In genomic region chr10:88979603-88980002, GRCh38 we compare ENCODE assay signal across 2 cellular contexts.
TF ChIP-seq lines count a peak whose summit lies in the region.

No MANE protein-coding gene starts in this region.

TF ChIP-seq in liver, 16 proteins besides CTCF, POLR2A, EP300 and RAD21:
- TF ChIP-seq GABPA (IDR thresholded peaks at IDR 0.05 in 1 of 2, conservative IDR thresholded peaks at IDR 0.05 in 1 of 2): no peak
- TF ChIP-seq FOXA2 (IDR thresholded peaks at IDR 0.05): no peak
- no peak for TF ChIP-seq FOXA1 (IDR thresholded peaks at IDR 0.05)
- TF ChIP-seq HNF4G (IDR thresholded peaks at IDR 0.05): peak; percentile 18
- TF ChIP-seq MAX (IDR thresholded peaks at IDR 0.05): peak; percentile 49
- TF ChIP-seq RXRA (IDR thresholded peaks at IDR 0.05): peak; percentile 39 to 75
- no peak for TF ChIP-seq ZBTB33 (IDR thresholded peaks at IDR 0.05)
- TF ChIP-seq TAF1 (conservative IDR thresholded peaks at IDR 0.05): no peak
- no peak for TF ChIP-seq EGR1 (IDR thresholded peaks at IDR 0.05; ENCODE audit: low read depth in 2 of 2)
- peak; percentile 51 for TF ChIP-seq SP1 (IDR thresholded peaks at IDR 0.05)
- peak; percentile 57 to 63 for TF ChIP-seq HNF4A (conservative IDR thresholded peaks at IDR 0.05)
- no peak for TF ChIP-seq ATF3 (IDR thresholded peaks at IDR 0.05)
- TF ChIP-seq YY1 (IDR thresholded peaks at IDR 0.05): peak; percentile 12
- TF ChIP-seq NR2F2 (IDR thresholded peaks at IDR 0.05): no peak
- TF ChIP-seq JUND (IDR thresholded peaks at IDR 0.05): no peak
- peak; percentile 97 for TF ChIP-seq REST (IDR thresholded peaks at IDR 0.05)

TF ChIP-seq in HepG2, 621 proteins besides CTCF, POLR2A, EP300 and RAD21:
- no peak for TF ChIP-seq PRDM15 (CRISPR knock-in tag; IDR thresholded peaks at IDR 0.05)
- no peak for TF ChIP-seq ZC3H13 (CRISPR knock-in tag; IDR thresholded peaks at IDR 0.05)
